Comparison of ENCODE assay signal across 7 cellular contexts in genomic region chr6:8187209-8187608, GRCh38.
"Had no signal": no experiment of that assay in that cellular context is flagged by ENCODE, and none has a peak within 500 bp of the region (broad histone marks: within the 10 kb centered on the region; RNA-seq: fewer than 3 reads in every experiment).

No MANE protein-coding gene starts in this region.

- H2AFZ ChIP-seq: GM23338 had no signal

- DNase-seq: H9, HCEC 1CT, KG1 had no signal

- FAIRE-seq: H1, H54 had no signal

- ATAC-seq: GM23338 had no signal

- H3K27ac ChIP-seq: HL-60 had no signal

- H3K4me3 ChIP-seq: GM23338 had no signal

- H3K4me2 ChIP-seq: GM23338 had no signal
